Comparison of ENCODE assay signal across 8 cellular contexts in the genomic region with DNA sequence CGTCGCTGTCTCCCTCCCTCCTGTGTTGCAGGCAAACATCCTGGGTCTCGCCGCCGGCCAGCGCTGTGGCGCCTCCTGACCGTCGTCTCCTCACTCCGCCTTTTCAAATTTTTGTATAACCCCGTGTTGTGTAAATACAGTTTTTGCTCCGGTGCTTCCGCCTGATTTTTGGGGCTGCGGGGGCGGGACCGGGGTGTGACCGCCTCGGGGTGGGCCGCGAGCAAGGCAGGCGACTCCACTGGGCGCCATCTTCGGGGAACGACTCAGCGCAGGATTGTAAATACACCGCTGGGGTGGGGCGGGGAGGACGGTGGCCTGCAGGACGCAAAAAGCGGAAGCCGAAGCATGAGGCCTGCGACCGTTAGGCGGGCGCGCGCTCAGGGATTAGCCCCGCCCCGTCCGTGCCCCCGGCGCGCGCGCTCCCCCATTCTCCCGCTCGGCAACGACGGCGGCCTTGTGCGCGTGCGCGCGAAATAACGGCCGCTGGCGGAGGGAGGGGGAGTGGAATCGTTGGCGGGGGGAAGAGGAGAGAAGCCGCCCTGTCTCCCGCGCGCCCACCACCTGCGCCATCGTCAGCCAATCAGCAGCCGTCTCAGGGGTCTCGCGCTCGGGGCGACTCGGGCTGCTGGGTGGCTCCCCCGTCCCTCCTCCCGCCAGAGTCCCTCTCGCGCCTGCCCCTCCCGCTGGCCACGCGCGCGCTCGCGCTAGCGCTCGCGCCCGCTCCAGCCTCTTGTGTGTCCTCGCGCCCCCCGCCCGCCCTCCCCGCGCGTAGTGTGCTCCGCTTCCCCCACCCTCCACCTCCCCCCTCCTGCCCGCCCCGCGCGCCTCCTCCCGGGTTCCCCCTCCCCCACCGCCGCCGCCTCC. TPM values are rescaled to one million over a fixed set of nuclear protein-coding genes. Genes with fewer than 3 reads are reported as not detected.
A peak's percentile ranks its signal among the peaks of the same experiment; 100 is the strongest.
DNase-seq lines count a peak whose midpoint lies in the region; ATAC-seq and TF ChIP-seq lines count a peak whose summit lies in the region.

No MANE protein-coding gene starts in this region.

- peak; percentile 87 for TF ChIP-seq POLR2A in erythroblast (IDR thresholded peaks at IDR 0.05; ENCODE audit: low read length)

- no peaks in the 10 kb centered on the region for H3K9me3 Mint-ChIP-seq in activated T-cell treated with anti-CD3 and anti-CD28 coated beads, Interleukin-2, amount 50 U/mL, for 4 hours

- H3K27ac ChIP-seq in PC-9 (peak overlapping the region; percentile 68), mucosa of rectum (ENCODE audit: low read depth in 2 of 2, low read length in 2 of 2) (peak overlapping the region; percentile 96 to 99)

- peak; percentile 91 for DNase-seq in DMS153 treated with DMSO at 0.1 percent for 48 hours (lab: John Stamatoyannopoulos, UW; ENCODE audit: unreplicated experiment)
- DNase-seq in PC-9: peak; percentile 94 to 99
- peak; percentile 97 for DNase-seq in activated T-cell treated with anti-CD3 and anti-CD28 coated beads, Interleukin-2, amount 50 U/mL, for 4 hours
- peak; percentile 99 for DNase-seq in erythroblast (lab: John Stamatoyannopoulos, UW)
- peak; percentile 95 for DNase-seq in stimulated activated CD8-positive, alpha-beta memory T cell treated with anti-CD3 and anti-CD28 coated beads, Interleukin-4, amount 100 ng/mL, for 24 hours (ENCODE audit: low read depth)

- peak overlapping the region; percentile 85 for H3K4me2 ChIP-seq in PC-9

- TF ChIP-seq EP300 in Ishikawa (IDR thresholded peaks at IDR 0.05; ENCODE audit: borderline replicate concordance): peak; percentile 65

- H4K20me1 ChIP-seq in PC-9 (ENCODE audit: insufficient read depth): peaks cover 10% of the 10 kb centered on the region; the same call in 1 of the 2 replicates

- no TSS peak for BruUV-seq in PC-9 (replicated peaks; lab: Mats Ljungman, UMichigan)

- H3K4me1 ChIP-seq in PC-9 (replicated peaks; ENCODE audit: insufficient read depth): peaks cover 29% of the 10 kb centered on the region
- H3K4me1 ChIP-seq in mucosa of rectum (ENCODE audit: control insufficient read depth in 2 of 2, insufficient read depth in 2 of 2, low read length in 2 of 2): peaks cover 29 to 32% of the 10 kb centered on the region in 2 donors

- H3K9me3 ChIP-seq in PC-9 (ENCODE audit: insufficient read depth, low read depth) (no peaks in the 10 kb centered on the region), mucosa of rectum (ENCODE audit: control insufficient read depth in 2 of 2, low read length in 2 of 2) (no peaks in the 10 kb centered on the region)

- POLR2A ChIA-PET in PC-9 (lab: Charles Lee; ENCODE audit: unreplicated experiment): interaction anchor here (0.5 to 1.4 kb wide), 7 partner anchors 10 to 135 kb away, joined by 3 to 22 read pairs (median 4); a partner anchor contains a TSS

- peaks cover 22% of the 10 kb centered on the region for H3K36me3 Mint-ChIP-seq in activated T-cell treated with anti-CD3 and anti-CD28 coated beads, Interleukin-2, amount 50 U/mL, for 4 hours (ENCODE audit: insufficient read depth)

- peaks cover 58% of the 10 kb centered on the region for H3F3A ChIP-seq in PC-9 (ENCODE audit: insufficient read depth, low read depth)

- peaks cover 36% of the 10 kb centered on the region for H3K4me1 Mint-ChIP-seq in activated T-cell treated with anti-CD3 and anti-CD28 coated beads, Interleukin-2, amount 50 U/mL, for 4 hours (ENCODE audit: low read depth)

- H3K27me3 Mint-ChIP-seq in activated T-cell treated with anti-CD3 and anti-CD28 coated beads, Interleukin-2, amount 50 U/mL, for 4 hours (ENCODE audit: low read depth): no peaks in the 10 kb centered on the region

- CTCF ChIA-PET in PC-9 (lab: Charles Lee): interaction anchor here (0.7 kb wide), 1 partner anchor 194 kb away, joined by 5 read pairs; no protein-coding TSS in a partner anchor

- no peak for TF ChIP-seq CTCF in PC-9 (conservative IDR thresholded peaks at IDR 0.05)

- intact Hi-C loops in PC-9 (cut with micrococcal nuclease; ENCODE audit: unreplicated experiment): loop anchor here (1.0 to 2.0 kb wide), 4 partner anchors 15 to 215 kb away; a partner anchor contains a TSS

- H3K27me3 ChIP-seq in PC-9 (ENCODE audit: insufficient read depth, low read depth): no peaks in the 10 kb centered on the region
- no peaks in the 10 kb centered on the region for H3K27me3 ChIP-seq in mucosa of rectum (ENCODE audit: control insufficient read depth in 2 of 2, insufficient read depth in 2 of 2, low read length in 2 of 2)

- peak overlapping the region; percentile 84 for H2AFZ ChIP-seq in PC-9

- TF ChIP-seq RAD21 in Ishikawa (IDR thresholded peaks at IDR 0.05; ENCODE audit: low read depth): no peak

- H3K79me2 ChIP-seq in PC-9 (ENCODE audit: low read depth): peaks cover 17% of the 10 kb centered on the region

- H3K36me3 ChIP-seq in PC-9 (ENCODE audit: low read depth) (0 out of 2 replicates have a peak, but pooled peaks cover 24% of the 10 kb centered on the region), mucosa of rectum (ENCODE audit: control insufficient read depth in 2 of 2, insufficient read depth in 2 of 2, low read length in 2 of 2) (peaks cover 32 to 35% of the 10 kb centered on the region in 2 donors)

- peak overlapping the region; percentile 85 to 96 for H3K9ac ChIP-seq in mucosa of rectum (ENCODE audit: low read depth in 1 of 2, low read length in 2 of 2)

- H3K4me3 ChIP-seq in PC-9 (peak overlapping the region; percentile 76), mucosa of rectum (ENCODE audit: low read length in 2 of 2) (peak overlapping the region; percentile 80 to 93)

- H3K9me2 ChIP-seq in PC-9 (ENCODE audit: insufficient read depth): no peaks in the 10 kb centered on the region

- ATAC-seq in GM21576 (IDR thresholded peaks at IDR 0.05; ENCODE audit: unreplicated experiment): peak; percentile 45
- peak; percentile 61 to 68 for ATAC-seq in activated T-cell treated with anti-CD3 and anti-CD28 coated beads, Interleukin-2, amount 50 U/mL, for 4 hours

- peak overlapping the region; percentile 96 for H3K4me3 Mint-ChIP-seq in activated T-cell treated with anti-CD3 and anti-CD28 coated beads, Interleukin-2, amount 50 U/mL, for 4 hours

TF ChIP-seq in Ishikawa, 13 proteins besides CTCF, POLR2A, EP300 and RAD21 (continues in another document):
- TF ChIP-seq, protein P1, sequence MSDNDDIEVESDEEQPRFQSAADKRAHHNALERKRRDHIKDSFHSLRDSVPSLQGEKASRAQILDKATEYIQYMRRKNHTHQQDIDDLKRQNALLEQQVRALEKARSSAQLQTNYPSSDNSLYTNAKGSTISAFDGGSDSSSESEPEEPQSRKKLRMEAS (IDR thresholded peaks at IDR 0.05): peak; percentile 94
- TF ChIP-seq ZBTB7A (IDR thresholded peaks at IDR 0.05; ENCODE audit: low read depth): peak; percentile 80; the same call in 1 of the 2 replicates
- peak; percentile 95 for TF ChIP-seq YY1 (IDR thresholded peaks at IDR 0.05; ENCODE audit: low read depth)
- TF ChIP-seq TEAD4 (IDR thresholded peaks at IDR 0.05): peak; percentile 47
- no peak for TF ChIP-seq CEBPB (IDR thresholded peaks at IDR 0.05)
- peak; percentile 70; the same call in 1 of the 2 replicates for TF ChIP-seq FOXM1 (IDR thresholded peaks at IDR 0.05; ENCODE audit: borderline replicate concordance, low read depth)
- TF ChIP-seq EGR1 (IDR thresholded peaks at IDR 0.05): peak; percentile 85
- TF ChIP-seq TCF12 (IDR thresholded peaks at IDR 0.05; ENCODE audit: low read depth): peak; percentile 85
- TF ChIP-seq, protein P2, sequence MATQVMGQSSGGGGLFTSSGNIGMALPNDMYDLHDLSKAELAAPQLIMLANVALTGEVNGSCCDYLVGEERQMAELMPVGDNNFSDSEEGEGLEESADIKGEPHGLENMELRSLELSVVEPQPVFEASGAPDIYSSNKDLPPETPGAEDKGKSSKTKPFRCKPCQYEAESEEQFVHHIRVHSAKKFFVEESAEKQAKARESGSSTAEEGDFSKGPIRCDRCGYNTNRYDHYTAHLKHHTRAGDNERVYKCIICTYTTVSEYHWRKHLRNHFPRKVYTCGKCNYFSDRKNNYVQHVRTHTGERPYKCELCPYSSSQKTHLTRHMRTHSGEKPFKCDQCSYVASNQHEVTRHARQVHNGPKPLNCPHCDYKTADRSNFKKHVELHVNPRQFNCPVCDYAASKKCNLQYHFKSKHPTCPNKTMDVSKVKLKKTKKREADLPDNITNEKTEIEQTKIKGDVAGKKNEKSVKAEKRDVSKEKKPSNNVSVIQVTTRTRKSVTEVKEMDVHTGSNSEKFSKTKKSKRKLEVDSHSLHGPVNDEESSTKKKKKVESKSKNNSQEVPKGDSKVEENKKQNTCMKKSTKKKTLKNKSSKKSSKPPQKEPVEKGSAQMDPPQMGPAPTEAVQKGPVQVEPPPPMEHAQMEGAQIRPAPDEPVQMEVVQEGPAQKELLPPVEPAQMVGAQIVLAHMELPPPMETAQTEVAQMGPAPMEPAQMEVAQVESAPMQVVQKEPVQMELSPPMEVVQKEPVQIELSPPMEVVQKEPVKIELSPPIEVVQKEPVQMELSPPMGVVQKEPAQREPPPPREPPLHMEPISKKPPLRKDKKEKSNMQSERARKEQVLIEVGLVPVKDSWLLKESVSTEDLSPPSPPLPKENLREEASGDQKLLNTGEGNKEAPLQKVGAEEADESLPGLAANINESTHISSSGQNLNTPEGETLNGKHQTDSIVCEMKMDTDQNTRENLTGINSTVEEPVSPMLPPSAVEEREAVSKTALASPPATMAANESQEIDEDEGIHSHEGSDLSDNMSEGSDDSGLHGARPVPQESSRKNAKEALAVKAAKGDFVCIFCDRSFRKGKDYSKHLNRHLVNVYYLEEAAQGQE (IDR thresholded peaks at IDR 0.05; ENCODE audit: low read depth): no peak
- no peak for TF ChIP-seq NFIC (IDR thresholded peaks at IDR 0.05)
- TF ChIP-seq, protein P3, sequence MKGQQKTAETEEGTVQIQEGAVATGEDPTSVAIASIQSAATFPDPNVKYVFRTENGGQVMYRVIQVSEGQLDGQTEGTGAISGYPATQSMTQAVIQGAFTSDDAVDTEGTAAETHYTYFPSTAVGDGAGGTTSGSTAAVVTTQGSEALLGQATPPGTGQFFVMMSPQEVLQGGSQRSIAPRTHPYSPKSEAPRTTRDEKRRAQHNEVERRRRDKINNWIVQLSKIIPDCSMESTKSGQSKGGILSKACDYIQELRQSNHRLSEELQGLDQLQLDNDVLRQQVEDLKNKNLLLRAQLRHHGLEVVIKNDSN (IDR thresholded peaks at IDR 0.05): peak; percentile 67
- TF ChIP-seq CREB1 (IDR thresholded peaks at IDR 0.05; ENCODE audit: low read depth): no peak

RNA-seq across cellular contexts. Expression of a gene that starts 0.9 kb away (rescaled TPM):
- total RNA-seq in PC-9 (2021): 463 and 481 TPM in 2 replicates
- total RNA-seq in activated T-cell treated with anti-CD3 and anti-CD28 coated beads, Interleukin-2, amount 50 U/mL, for 4 hours: 100 to 1,000 TPM; 321 to 471 (median 409) TPM

RNA-seq across cellular contexts. Expression of a gene that starts 6.5 kb away (rescaled TPM):
- 4.9 and 6.3 TPM in 2 replicates for total RNA-seq in PC-9 (2021)
- total RNA-seq in activated T-cell treated with anti-CD3 and anti-CD28 coated beads, Interleukin-2, amount 50 U/mL, for 4 hours: 1 to 10 TPM in 1 of 3 donors, under 1 TPM in 2; 0.34 to 1.6 (median 0.76) TPM

RNA-seq across cellular contexts. Expression of a gene that starts 10.5 kb away (rescaled TPM):
- total RNA-seq in PC-9 (2021): 27.5 and 44.6 TPM in 2 replicates
- 10 to 100 TPM; 35.2 to 40.9 (median 40.7) TPM for total RNA-seq in activated T-cell treated with anti-CD3 and anti-CD28 coated beads, Interleukin-2, amount 50 U/mL, for 4 hours

RNA-seq across cellular contexts. Expression of a gene that starts 14.8 kb away (rescaled TPM):
- total RNA-seq in PC-9 (2021): 197 and 208 TPM in 2 replicates
- 10 to 100 TPM; 80.6 to 86.4 (median 85.8) TPM for total RNA-seq in activated T-cell treated with anti-CD3 and anti-CD28 coated beads, Interleukin-2, amount 50 U/mL, for 4 hours

RNA-seq across cellular contexts. Expression of a gene that starts 14.9 kb away (rescaled TPM):
- 179 and 195 TPM in 2 replicates for total RNA-seq in PC-9 (2021)
- total RNA-seq in activated T-cell treated with anti-CD3 and anti-CD28 coated beads, Interleukin-2, amount 50 U/mL, for 4 hours: 10 to 100 TPM; 73.5 to 82.2 (median 79.7) TPM

Comparison
In these comparisons a context has a peak if more than half of its experiments do, and no peak if none do; other contexts are left out.
1. Peak in every context shown above with its lines: DNase-seq, ATAC-seq, H3K4me3 ChIP-seq and H3K27ac ChIP-seq.